ENCODE assay signal across 10 cellular contexts in the genomic region with DNA sequence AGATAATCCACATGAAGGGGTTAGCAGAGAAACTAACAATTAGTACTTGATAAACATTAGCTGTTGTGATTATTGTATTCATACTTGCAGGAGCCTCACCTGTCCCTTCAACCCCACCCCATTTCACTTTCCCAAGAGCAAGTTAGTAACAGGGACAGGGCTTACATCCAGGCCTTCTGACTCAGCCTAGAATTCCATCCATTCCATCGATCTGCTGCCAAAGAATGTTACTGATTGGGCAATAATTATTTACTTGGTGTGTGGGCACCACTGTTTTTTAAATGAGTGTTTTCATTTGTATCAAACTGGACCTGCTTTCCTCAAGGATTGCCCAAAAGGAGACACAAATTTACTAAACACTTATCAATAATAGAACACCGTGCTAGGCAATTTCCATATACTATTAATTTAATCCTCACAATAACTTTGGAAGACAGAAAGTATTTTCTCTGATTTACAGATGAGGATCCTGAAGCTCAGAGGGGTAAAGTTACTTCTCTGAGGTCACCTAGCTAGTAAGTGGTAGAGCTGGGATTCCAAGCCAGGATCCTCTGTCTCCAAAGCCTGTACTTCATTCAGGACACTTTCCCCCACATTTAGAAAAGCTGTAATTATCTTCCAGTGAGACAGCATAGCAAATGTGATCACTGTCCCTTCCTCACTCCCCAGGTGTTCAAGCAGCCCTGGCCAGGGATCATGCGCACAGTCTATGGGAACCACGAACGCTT. TPM values are rescaled to one million over a fixed set of nuclear protein-coding genes. Genes with fewer than 3 reads are reported as not detected.
DNase-seq lines count a peak whose midpoint lies in the region; ATAC-seq, FAIRE-seq and TF ChIP-seq lines count a peak whose summit lies in the region.
"Had no signal": no experiment of that assay in that cellular context is flagged by ENCODE, and none has a peak within 500 bp of the region (broad histone marks: within the 10 kb centered on the region; RNA-seq: fewer than 3 reads in every experiment).

No MANE protein-coding gene starts in this region.

- H3K9me3 ChIP-seq in ascending aorta (no peaks in the 10 kb centered on the region), small intestine (ENCODE audit: control insufficient read depth, low read depth) (no peaks in the 10 kb centered on the region), colonic mucosa (no peaks in the 10 kb centered on the region)

- TF ChIP-seq CTCF in ascending aorta (IDR thresholded peaks at IDR 0.05) (no peak), colonic mucosa (IDR thresholded peaks at IDR 0.05) (no peak)

- FAIRE-seq in small intestine (lab: Jason Lieb, UNC), result no peak

- WGBS in small intestine, 3 donors, result 80 to 88% (median 86%) methylated on average over 5 of the region's 5 CpGs

- peaks cover 0 to 19% of the 10 kb centered on the region in 2 donors for H3K4me1 ChIP-seq in ascending aorta
- H3K4me1 ChIP-seq in small intestine (ENCODE audit: control insufficient read depth in 2 of 2, insufficient read depth in 1 of 2, low read depth in 1 of 2, low read length in 1 of 2), result peaks cover 0 to 2% of the 10 kb centered on the region in 2 donors
- H3K4me1 ChIP-seq in colonic mucosa, result no peaks in the 10 kb centered on the region

- intact Hi-C loops in ascending aorta (cut with DNase I), result loop anchor here (1.0 to 2.0 kb wide), 2 partner anchors 32 to 46 kb away; partner anchors contain the start of genes GSS and MYH7B
- intact Hi-C loops in left cardiac atrium (cut with DNase I), result no loop called here
- intact Hi-C loops in colonic mucosa (cut with DNase I), result no loop called here

- H3K9ac ChIP-seq in colonic mucosa (ENCODE audit: low read depth in 2 of 2, low read length in 2 of 2), result no peak overlapping the region

- H3K36me3 ChIP-seq in ascending aorta, result peaks cover 41 to 54% of the 10 kb centered on the region in 2 donors
- H3K36me3 ChIP-seq in small intestine (ENCODE audit: control insufficient read depth in 2 of 2, insufficient read depth in 2 of 2, low read length in 2 of 2), result peaks cover 11 to 30% of the 10 kb centered on the region in 2 donors
- H3K36me3 ChIP-seq in colonic mucosa, result peaks cover 37% of the 10 kb centered on the region

- DNase-seq in GM04504 (ENCODE audit: low read depth) (peak; percentile 69), ascending aorta (ENCODE audit: low spot score in 2 of 2) (peak in 1 of 2 donors; percentile 79), left cardiac atrium (no peak), small intestine (peak; percentile 42), colonic mucosa (no peak), NCI-H1694 (lab: John Stamatoyannopoulos, UW) (no peak), RPMI8226 (no peak)
- DNase-seq: NCI-H2081, nephron progenitor cell had no signal

- H3K27ac ChIP-seq in ascending aorta (peak overlapping the region; percentile 15 to 78), small intestine (ENCODE audit: low read depth in 1 of 2, low read length in 1 of 2) (no peak overlapping the region), colonic mucosa (no peak overlapping the region)

- no peaks in the 10 kb centered on the region for H3K27me3 ChIP-seq in ascending aorta
- no peaks in the 10 kb centered on the region for H3K27me3 ChIP-seq in small intestine (ENCODE audit: control insufficient read depth in 2 of 2, insufficient read depth in 2 of 2, low read length in 2 of 2)
- H3K27me3 ChIP-seq in colonic mucosa, result no peaks in the 10 kb centered on the region

- ATAC-seq in left cardiac atrium, result peak; percentile 68 to 73
- no peak for ATAC-seq in GM19395 (IDR thresholded peaks at IDR 0.05; ENCODE audit: unreplicated experiment)

- H3K4me3 ChIP-seq in ascending aorta (no peak overlapping the region), small intestine (ENCODE audit: low read depth in 1 of 2, low read length in 2 of 2) (no peak overlapping the region), colonic mucosa (no peak overlapping the region)

RNA-seq across cellular contexts. Expression of gene GSS, which starts 32.8 kb away (rescaled TPM):
- total RNA-seq in ascending aorta (40.7 TPM), left cardiac atrium (10 to 100 TPM; 20.1 to 27.2 TPM), colonic mucosa (100 to 1,000 TPM in 1 of 2 donors, 10 to 100 TPM in 1; 83.4 to 109 TPM)
- 10 to 100 TPM; 54.0 to 79.2 (median 61.5) TPM for polyA plus RNA-seq in small intestine

RNA-seq across cellular contexts. Expression of gene MYH7B, which starts 32.9 kb away (rescaled TPM):
- total RNA-seq in ascending aorta (4.7 TPM), left cardiac atrium (10 to 100 TPM; 82.3 to 89.0 TPM), colonic mucosa (1 to 10 TPM in 1 of 2 donors, under 1 TPM in 1; 0.69 to 1.5 TPM)
- polyA plus RNA-seq in small intestine, result 1 to 10 TPM in 1 of 3 donors, under 1 TPM in 1, not detected in 1; 0.89 to 2.2 TPM

RNA-seq across cellular contexts. Expression of gene ACSS2, which starts 46.4 kb away (rescaled TPM):
- total RNA-seq in ascending aorta (156 TPM), left cardiac atrium (100 to 1,000 TPM in 1 of 2 donors, 10 to 100 TPM in 1; 80.8 to 118 TPM), colonic mucosa (100 to 1,000 TPM; 258 to 394 TPM)
- 100 to 1,000 TPM; 146 to 295 (median 176) TPM for polyA plus RNA-seq in small intestine

RNA-seq across cellular contexts. Expression of gene GGT7, which starts 50.2 kb away (rescaled TPM):
- total RNA-seq in ascending aorta (25.5 TPM), left cardiac atrium (10 to 100 TPM; 14.3 to 16.9 TPM), colonic mucosa (10 to 100 TPM; 10.1 to 17.8 TPM)
- polyA plus RNA-seq in small intestine, result 10 to 100 TPM in 2 of 3 donors, 1 to 10 TPM in 1; 9.7 to 14.5 (median 12.1) TPM

Comparison
In these comparisons a context has a peak if more than half of its experiments do, and no peak if none do; other contexts are left out.
1. DNase-seq: peak in GM04504 (single experiment) and small intestine (single experiment); none in left cardiac atrium (single experiment), colonic mucosa (single experiment), NCI-H1694 (single experiment) and RPMI8226 (single experiment).
2. H3K27ac ChIP-seq: peak in ascending aorta (2 of 2); none in small intestine (0 of 2) and colonic mucosa (single experiment).
3. RNA of gene MYH7B, which starts 32.9 kb away (total RNA-seq): 82.3 to 89.0 TPM in left cardiac atrium; 4.7 TPM in ascending aorta (single experiment) and 0.69 to 1.5 TPM in colonic mucosa; every median in the first group is over 10 times any median in the second.